In the genomic region with DNA sequence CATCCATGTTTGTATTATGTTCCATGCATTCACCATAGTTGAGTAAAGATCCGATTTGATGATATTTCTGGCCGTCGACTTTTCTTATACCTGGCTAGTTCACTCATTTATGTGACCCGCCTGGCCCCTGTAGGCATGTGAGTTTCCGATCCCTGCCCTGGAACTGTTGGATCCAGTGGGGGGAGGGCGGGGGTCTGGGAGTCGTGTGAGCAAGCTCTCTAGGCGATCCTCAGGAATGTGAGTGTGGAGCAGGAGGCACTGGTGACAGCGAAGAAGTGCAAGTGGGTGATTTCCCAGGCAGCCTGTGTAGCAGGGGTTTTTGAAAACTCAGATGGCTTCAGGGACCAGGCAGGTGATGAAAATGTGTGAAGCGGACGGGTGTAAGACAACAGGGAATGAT, we compare ENCODE assay signal across 18 cellular contexts. TPM values are rescaled to one million over a fixed set of nuclear protein-coding genes. Genes with fewer than 3 reads are reported as not detected.
DNase-seq lines count a peak whose midpoint lies in the region; TF ChIP-seq lines count a peak whose summit lies in the region.
"Had no signal": no experiment of that assay in that cellular context is flagged by ENCODE, and none has a peak within 500 bp of the region (broad histone marks: within the 10 kb centered on the region; RNA-seq: fewer than 3 reads in every experiment).

No MANE protein-coding gene starts in this region.

- POLR2A ChIA-PET in SK-N-SH (lab: Yijun Ruan, JAX): no interaction called here
- POLR2A ChIA-PET in activated CD4-positive, alpha-beta T cell treated with anti-CD3 and anti-CD28 coated beads, Interleukin-2, amount 10 ng/mL, durations not matched to agents 7 days and 5 days (lab: Charles Lee): no interaction called here

- H3K27me3 Mint-ChIP-seq in HFFc6 (ENCODE audit: insufficient read depth) (peaks cover 1% of the 10 kb centered on the region; the same call in 1 of the 2 replicates), endodermal cell (ENCODE audit: insufficient read depth) (no peaks in the 10 kb centered on the region), neural progenitor cell (ENCODE audit: insufficient read depth, low read depth) (no peaks in the 10 kb centered on the region)
- no peaks in the 10 kb centered on the region for H3K27me3 Mint-ChIP-seq in activated CD4-positive, alpha-beta T cell treated with anti-CD3 and anti-CD28 coated beads, Interleukin-2, amount 10 ng/mL, durations not matched to agents 7 days and 5 days

- DNase-seq in HFFc6 (no peak), endodermal cell (no peak), neural progenitor cell (ENCODE audit: low spot score) (no peak), SK-N-SH (no peak), SIG-M5 (lab: John Stamatoyannopoulos, UW) (no peak), NCI-H748 treated with DMSO at 0.1 percent for 48 hours (lab: John Stamatoyannopoulos, UW) (no peak)
- no peak for DNase-seq in activated CD4-positive, alpha-beta T cell treated with anti-CD3 and anti-CD28 coated beads, Interleukin-2, amount 10 ng/mL, durations not matched to agents 7 days and 5 days
- DNase-seq: ACHN; HCEC 1CT; Kasumi-1; MM.1S; NCI-H1092; NCI-H1436 treated with DMSO at 0.1 percent for 48 hours; NCI-H2081; NCI-H446 treated with DMSO at 0.1 percent for 48 hours; NCI-H69; NK-92 treated with Interleukin-12 subunit alpha and Interleukin-12 subunit beta, amount 100 ng/mL, for 24 hours; Peyer's patch had no signal

- H3K9ac ChIP-seq in endodermal cell (ENCODE audit: extremely low read depth, low read length, poor library complexity, severe bottlenecking): no peak overlapping the region
- no peak overlapping the region for H3K9ac ChIP-seq in neural progenitor cell
- no peak overlapping the region for H3K9ac ChIP-seq in SK-N-SH

- H3F3A ChIP-seq in neural progenitor cell (ENCODE audit: low read depth) (peaks cover 6% of the 10 kb centered on the region), SK-N-SH (replicated peaks; ENCODE audit: insufficient read depth) (peaks cover 6% of the 10 kb centered on the region)

- H3K4me3 Mint-ChIP-seq in HFFc6 (no peak overlapping the region), endodermal cell (no peak overlapping the region), neural progenitor cell (no peak overlapping the region)
- no peak overlapping the region for H3K4me3 Mint-ChIP-seq in activated CD4-positive, alpha-beta T cell treated with anti-CD3 and anti-CD28 coated beads, Interleukin-2, amount 10 ng/mL, durations not matched to agents 7 days and 5 days

- TF ChIP-seq CTCF in HFFc6 (IDR thresholded peaks at IDR 0.05) (no peak), endodermal cell (conservative IDR thresholded peaks at IDR 0.05) (no peak), neural progenitor cell (IDR thresholded peaks at IDR 0.05) (no peak), SK-N-SH (IDR thresholded peaks at IDR 0.05) (no peak)

- CTCF ChIA-PET in SK-N-SH (lab: Yijun Ruan, JAX): interaction anchor here (1.0 kb wide), 1 partner anchor 22 kb away, joined by 3 read pairs; the partner anchor contains the start of gene MED25
- CTCF ChIA-PET in activated CD4-positive, alpha-beta T cell treated with anti-CD3 and anti-CD28 coated beads, Interleukin-2, amount 10 ng/mL, durations not matched to agents 7 days and 5 days (lab: Charles Lee): no interaction called here

- no peak overlapping the region for H3K4me3 ChIP-seq in endodermal cell (ENCODE audit: low read length)
- H3K4me3 ChIP-seq in neural progenitor cell: no peak overlapping the region
- H3K4me3 ChIP-seq in SK-N-SH (ENCODE audit: low read depth in 2 of 2, low read length in 1 of 2): no peak overlapping the region
- H3K4me3 ChIP-seq: Peyer's patch had no signal

- H3K27ac ChIP-seq in endodermal cell (ENCODE audit: low read depth, low read length) (no peak overlapping the region), neural progenitor cell (no peak overlapping the region), SK-N-SH (ENCODE audit: low read depth in 2 of 2, low read length in 1 of 2) (no peak overlapping the region; a peak in 1 of 4 replicates)
- H3K27ac ChIP-seq: Peyer's patch had no signal

- TF ChIP-seq EP300 in SK-N-SH (IDR thresholded peaks at IDR 0.05; ENCODE audit: borderline replicate concordance in 1 of 2, low read depth in 1 of 2, low read length in 1 of 2): no peak

- H3K9me2 ChIP-seq in SK-N-SH: no peaks in the 10 kb centered on the region

- H3K9me3 ChIP-seq in endodermal cell (ENCODE audit: control insufficient read depth, low read length): no peaks in the 10 kb centered on the region
- no peaks in the 10 kb centered on the region for H3K9me3 ChIP-seq in neural progenitor cell (ENCODE audit: low read depth)
- no peaks in the 10 kb centered on the region for H3K9me3 ChIP-seq in SK-N-SH
- H3K9me3 ChIP-seq: Peyer's patch had no signal

- 91 to 96% methylated on average over 8 to 11 of the region's 11 CpGs for WGBS in endodermal cell (ENCODE audit: insufficient coverage in 1 of 2, insufficient read length in 1 of 2), 2 experiments
- WGBS in SK-N-SH (ENCODE audit: low lambda C conversion rate): 93% methylated on average over 11 of the region's 11 CpGs

- no peak for TF ChIP-seq RAD21 in SK-N-SH (IDR thresholded peaks at IDR 0.05; ENCODE audit: low read length)

- H3K27me3 ChIP-seq in endodermal cell (ENCODE audit: control insufficient read depth, insufficient read depth, low read length, poor library complexity, severe bottlenecking) (no peaks in the 10 kb centered on the region), neural progenitor cell (no peaks in the 10 kb centered on the region), SK-N-SH (ENCODE audit: insufficient read depth) (no peaks in the 10 kb centered on the region)
- H3K27me3 ChIP-seq: Peyer's patch had no signal

- H3K4me1 Mint-ChIP-seq in HFFc6 (ENCODE audit: low read depth): no peaks in the 10 kb centered on the region; the same call in 1 of the 2 replicates
- no peaks in the 10 kb centered on the region for H3K4me1 Mint-ChIP-seq in endodermal cell
- H3K4me1 Mint-ChIP-seq in neural progenitor cell: peaks cover 2% of the 10 kb centered on the region
- peaks cover 3% of the 10 kb centered on the region for H3K4me1 Mint-ChIP-seq in activated CD4-positive, alpha-beta T cell treated with anti-CD3 and anti-CD28 coated beads, Interleukin-2, amount 10 ng/mL, durations not matched to agents 7 days and 5 days

- peaks cover 20% of the 10 kb centered on the region for H3K36me3 ChIP-seq in endodermal cell (ENCODE audit: control insufficient read depth, insufficient read depth, low read length)
- no peaks in the 10 kb centered on the region for H3K36me3 ChIP-seq in neural progenitor cell
- peaks cover 20 to 48% of the 10 kb centered on the region in 2 experiments for H3K36me3 ChIP-seq in SK-N-SH (replicated peaks in 1 of 2; ENCODE audit: control insufficient read depth in 1 of 2, insufficient read depth in 2 of 2, low read length in 1 of 2)

- H3K9me3 Mint-ChIP-seq in HFFc6 (no peaks in the 10 kb centered on the region), endodermal cell (no peaks in the 10 kb centered on the region), neural progenitor cell (no peaks in the 10 kb centered on the region)
- no peaks in the 10 kb centered on the region for H3K9me3 Mint-ChIP-seq in activated CD4-positive, alpha-beta T cell treated with anti-CD3 and anti-CD28 coated beads, Interleukin-2, amount 10 ng/mL, durations not matched to agents 7 days and 5 days

- H3K4me2 ChIP-seq in neural progenitor cell: no peak overlapping the region
- H3K4me2 ChIP-seq in SK-N-SH: no peak overlapping the region

- H3K4me1 ChIP-seq in endodermal cell (ENCODE audit: control insufficient read depth, insufficient read depth, low read length) (no peaks in the 10 kb centered on the region), neural progenitor cell (no peaks in the 10 kb centered on the region), SK-N-SH (ENCODE audit: control insufficient read depth in 1 of 2, insufficient read depth in 2 of 2, low read depth in 1 of 2, low read length in 1 of 2) (peaks cover 0 to 11% of the 10 kb centered on the region in 2 experiments; a peak in 1 of 4 replicates)
- H3K4me1 ChIP-seq: Peyer's patch had no signal

- peaks cover 37% of the 10 kb centered on the region for H3K36me3 Mint-ChIP-seq in HFFc6 (ENCODE audit: low read depth)
- peaks cover 49% of the 10 kb centered on the region for H3K36me3 Mint-ChIP-seq in endodermal cell (ENCODE audit: low read depth)
- H3K36me3 Mint-ChIP-seq in neural progenitor cell: peaks cover 35% of the 10 kb centered on the region
- H3K36me3 Mint-ChIP-seq in activated CD4-positive, alpha-beta T cell treated with anti-CD3 and anti-CD28 coated beads, Interleukin-2, amount 10 ng/mL, durations not matched to agents 7 days and 5 days (ENCODE audit: low read depth): peaks cover 26% of the 10 kb centered on the region

- no peaks in the 10 kb centered on the region for H3K79me2 ChIP-seq in neural progenitor cell (ENCODE audit: low read depth)
- no peaks in the 10 kb centered on the region for H3K79me2 ChIP-seq in SK-N-SH (ENCODE audit: insufficient read depth)

- H2AFZ ChIP-seq in neural progenitor cell (replicated peaks) (no peak overlapping the region), SK-N-SH (ENCODE audit: low read depth) (no peak overlapping the region)

- H3K27ac Mint-ChIP-seq in HFFc6 (peak overlapping the region; percentile 23; the same call in 1 of the 2 replicates), endodermal cell (peak overlapping the region; percentile 41), neural progenitor cell (peak overlapping the region; percentile 44)
- no peak overlapping the region for H3K27ac Mint-ChIP-seq in activated CD4-positive, alpha-beta T cell treated with anti-CD3 and anti-CD28 coated beads, Interleukin-2, amount 10 ng/mL, durations not matched to agents 7 days and 5 days

- no peaks in the 10 kb centered on the region for H4K20me1 ChIP-seq in neural progenitor cell (ENCODE audit: low read depth)
- no peaks in the 10 kb centered on the region for H4K20me1 ChIP-seq in SK-N-SH (ENCODE audit: insufficient read depth)

RNA-seq across cellular contexts. Expression of gene PTOV1, which starts 10.6 kb away (rescaled TPM):
- total RNA-seq in HFFc6 (2021; fragmentation: NEBNext Ultra II Directional; extraction: Animal tissue kit (Norgen Biotek cat#: 25700)): 100 to 1,000 TPM; 157 to 176 (median 162) TPM
- total RNA-seq in endodermal cell (100 to 1,000 TPM; 279 to 287 TPM), neural progenitor cell (ENCODE audit: low replicate concordance) (63.5 and 218 TPM in 2 replicates)
- polyA plus RNA-seq in endodermal cell (2013, experiment 1 of 2): 359 TPM
- polyA plus RNA-seq in endodermal cell (2013, experiment 2 of 2): 302 TPM
- polyA plus RNA-seq in SK-N-SH (2012; rRNA removed): 56.1 and 95.0 TPM in 2 replicates
- polyA plus RNA-seq in SK-N-SH (2012; cell fraction: cytosol; rRNA removed): 32.2 and 57.7 TPM in 2 replicates
- polyA plus RNA-seq in SK-N-SH (2012; cell fraction: nucleus; rRNA removed): 272 and 289 TPM in 2 replicates
- 10 to 100 TPM; 60.7 to 76.8 TPM for total RNA-seq in activated CD4-positive, alpha-beta T cell treated with anti-CD3 and anti-CD28 coated beads, Interleukin-2, amount 10 ng/mL, durations not matched to agents 7 days and 5 days

RNA-seq across cellular contexts. Expression of gene MED25, which starts 22.2 kb away (rescaled TPM):
- total RNA-seq in HFFc6 (2021; fragmentation: NEBNext Ultra II Directional; extraction: Animal tissue kit (Norgen Biotek cat#: 25700)): 10 to 100 TPM; 44.5 to 50.6 (median 47.8) TPM
- total RNA-seq in endodermal cell: 10 to 100 TPM; 89.1 to 90.0 TPM
- polyA plus RNA-seq in endodermal cell (2013, experiment 1 of 2): 83.7 TPM
- polyA plus RNA-seq in endodermal cell (2013, experiment 2 of 2): 73.4 TPM
- 44.9 and 54.1 TPM in 2 replicates for total RNA-seq in neural progenitor cell (ENCODE audit: low replicate concordance)
- polyA plus RNA-seq in SK-N-SH (2012; rRNA removed): 15.7 and 30.2 TPM in 2 replicates
- 20.5 and 25.3 TPM in 2 replicates for polyA plus RNA-seq in SK-N-SH (2012; cell fraction: cytosol; rRNA removed)
- 105 and 119 TPM in 2 replicates for polyA plus RNA-seq in SK-N-SH (2012; cell fraction: nucleus; rRNA removed)
- 10 to 100 TPM; 57.9 to 62.7 TPM for total RNA-seq in activated CD4-positive, alpha-beta T cell treated with anti-CD3 and anti-CD28 coated beads, Interleukin-2, amount 10 ng/mL, durations not matched to agents 7 days and 5 days

RNA-seq across cellular contexts. Expression of gene PNKP, which starts 27.1 kb away (rescaled TPM):
- 10 to 100 TPM; 39.7 to 48.7 (median 47.2) TPM for total RNA-seq in HFFc6 (2021; fragmentation: NEBNext Ultra II Directional; extraction: Animal tissue kit (Norgen Biotek cat#: 25700))
- total RNA-seq in endodermal cell: 100 to 1,000 TPM; 161 to 163 TPM
- polyA plus RNA-seq in endodermal cell (2013, experiment 1 of 2): 78.3 TPM
- 66.1 TPM for polyA plus RNA-seq in endodermal cell (2013, experiment 2 of 2)
- total RNA-seq in neural progenitor cell (ENCODE audit: low replicate concordance): 41.1 and 72.4 TPM in 2 replicates
- polyA plus RNA-seq in SK-N-SH (2012; rRNA removed): 45.5 and 52.0 TPM in 2 replicates
- polyA plus RNA-seq in SK-N-SH (2012; cell fraction: cytosol; rRNA removed): 8.6 and 13.1 TPM in 2 replicates
- polyA plus RNA-seq in SK-N-SH (2012; cell fraction: nucleus; rRNA removed): 317 and 404 TPM in 2 replicates
- 100 to 1,000 TPM; 105 to 131 TPM for total RNA-seq in activated CD4-positive, alpha-beta T cell treated with anti-CD3 and anti-CD28 coated beads, Interleukin-2, amount 10 ng/mL, durations not matched to agents 7 days and 5 days

RNA-seq across cellular contexts. Expression of gene FUZ, which starts 27.2 kb away (rescaled TPM):
- total RNA-seq in HFFc6 (2021; fragmentation: NEBNext Ultra II Directional; extraction: Animal tissue kit (Norgen Biotek cat#: 25700)): 10 to 100 TPM in 5 of 6 experiments, 1 to 10 TPM in 1; 9.4 to 14.2 (median 11.7) TPM
- 10 to 100 TPM; 26.1 to 41.2 TPM for total RNA-seq in endodermal cell
- 33.6 TPM for polyA plus RNA-seq in endodermal cell (2013, experiment 1 of 2)
- polyA plus RNA-seq in endodermal cell (2013, experiment 2 of 2): 32.8 TPM
- total RNA-seq in neural progenitor cell (ENCODE audit: low replicate concordance): 24.6 and 37.8 TPM in 2 replicates
- 23.7 and 29.9 TPM in 2 replicates for polyA plus RNA-seq in SK-N-SH (2012; rRNA removed)
- 15.2 and 23.5 TPM in 2 replicates for polyA plus RNA-seq in SK-N-SH (2012; cell fraction: cytosol; rRNA removed)
- polyA plus RNA-seq in SK-N-SH (2012; cell fraction: nucleus; rRNA removed): 56.1 and 56.3 TPM in 2 replicates
- 10 to 100 TPM; 13.3 to 13.9 TPM for total RNA-seq in activated CD4-positive, alpha-beta T cell treated with anti-CD3 and anti-CD28 coated beads, Interleukin-2, amount 10 ng/mL, durations not matched to agents 7 days and 5 days

RNA-seq across cellular contexts. Expression of gene AKT1S1, which starts 36.8 kb away (rescaled TPM):
- total RNA-seq in HFFc6 (2021; fragmentation: NEBNext Ultra II Directional; extraction: Animal tissue kit (Norgen Biotek cat#: 25700)): 100 to 1,000 TPM in 5 of 6 experiments, 10 to 100 TPM in 1; 98.5 to 128 (median 104) TPM
- total RNA-seq in endodermal cell: 10 to 100 TPM; 41.3 to 47.0 TPM
- polyA plus RNA-seq in endodermal cell (2013, experiment 1 of 2): 29.0 TPM
- 26.6 TPM for polyA plus RNA-seq in endodermal cell (2013, experiment 2 of 2)
- 2.3 and 13.6 TPM in 2 replicates for total RNA-seq in neural progenitor cell (ENCODE audit: low replicate concordance)
- polyA plus RNA-seq in SK-N-SH (2012; rRNA removed): 56.7 and 63.7 TPM in 2 replicates
- 37.5 and 51.2 TPM in 2 replicates for polyA plus RNA-seq in SK-N-SH (2012; cell fraction: cytosol; rRNA removed)
- 87.9 and 96.3 TPM in 2 replicates for polyA plus RNA-seq in SK-N-SH (2012; cell fraction: nucleus; rRNA removed)
- total RNA-seq in activated CD4-positive, alpha-beta T cell treated with anti-CD3 and anti-CD28 coated beads, Interleukin-2, amount 10 ng/mL, durations not matched to agents 7 days and 5 days: 10 to 100 TPM; 17.5 to 18.9 TPM
